ENCODE assay signal across 9 cellular contexts in the genomic region with DNA sequence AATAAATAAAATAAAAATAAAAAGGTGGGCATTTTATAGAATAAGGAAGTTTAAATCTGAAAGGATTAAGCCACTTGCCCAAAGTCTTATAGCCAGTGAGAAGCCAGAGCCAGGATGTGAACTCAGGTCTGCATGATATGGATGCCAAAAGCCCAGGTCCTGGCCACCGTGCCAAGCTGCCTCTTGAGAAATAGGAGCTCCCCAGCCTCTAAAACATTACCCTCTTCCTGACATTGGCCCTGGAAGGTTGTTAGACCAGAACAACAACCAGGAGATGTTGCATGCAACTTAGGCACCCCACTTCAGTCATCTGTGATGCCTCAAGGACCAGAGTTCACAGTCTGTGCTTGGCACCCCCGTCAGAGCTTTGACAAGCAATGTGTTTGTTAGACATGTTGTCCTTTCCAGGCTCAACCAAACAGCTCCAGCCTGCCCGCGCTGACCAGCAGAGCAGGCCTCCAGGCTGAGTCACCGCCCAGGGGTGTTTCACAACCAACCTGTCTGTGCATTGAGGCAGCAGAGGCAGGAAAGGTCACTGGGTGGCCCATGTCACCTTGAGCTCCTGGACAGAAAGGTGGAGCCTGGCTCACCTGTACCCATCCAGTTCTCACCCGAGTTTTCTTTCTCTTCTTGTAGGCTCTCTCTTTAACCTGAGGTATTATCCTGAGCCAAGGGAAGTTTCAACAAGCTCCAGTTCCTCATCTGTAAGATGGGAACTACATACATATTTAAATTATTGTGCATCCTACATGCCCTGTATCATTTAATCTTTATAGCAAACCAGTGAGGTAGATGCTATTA. TPM values are rescaled to one million over a fixed set of nuclear protein-coding genes. Genes with fewer than 3 reads are reported as not detected.
DNase-seq lines count a peak whose midpoint lies in the region; FAIRE-seq and TF ChIP-seq lines count a peak whose summit lies in the region.
"Had no signal": no experiment of that assay in that cellular context is flagged by ENCODE, and none has a peak within 500 bp of the region (broad histone marks: within the 10 kb centered on the region; RNA-seq: fewer than 3 reads in every experiment).

No MANE protein-coding gene starts in this region.

- H3K4me3 ChIP-seq in fibroblast of mammary gland (ENCODE audit: control insufficient read depth, low read depth, low read length): no peak overlapping the region

- FAIRE-seq in D721Med (lab: Jason Lieb, UNC): no peak

- TF ChIP-seq CTCF in fibroblast of mammary gland (conservative IDR thresholded peaks at IDR 0.05; ENCODE audit: control insufficient read depth, insufficient read depth, low read depth, low read length) (no peak), D721Med (IDR thresholded peaks at IDR 0.05; ENCODE audit: insufficient read depth, missing control alignments) (no peak)

- peak; percentile 49 for DNase-seq in EL
- peak; percentile 57 for DNase-seq in RPMI7951 (ENCODE audit: low read depth)
- DNase-seq in fibroblast of mammary gland (ENCODE audit: low read depth): peak; percentile 60
- peak; percentile 89 for DNase-seq in posterior vena cava (ENCODE audit: low spot score)
- no peak for DNase-seq in D721Med (ENCODE audit: insufficient read length, low spot score)
- DNase-seq in stimulated activated CD4-positive, alpha-beta T cell treated with anti-CD3 and anti-CD28 coated beads, Interleukin-2, amount 100 ng/mL, for 48 hours: no peak
- no peak for DNase-seq in germinal center (ENCODE audit: low spot score)
- no peak for DNase-seq in foreskin melanocyte
- DNase-seq: naive thymus-derived CD8-positive, alpha-beta T cell had no signal

- intact Hi-C loops in posterior vena cava (cut with DNase I): no loop called here

RNA-seq across cellular contexts. Expression of gene MED18, which starts 14.9 kb away (rescaled TPM):
- total RNA-seq in RPMI7951 (2014; rRNA removed; shearing (Covaris generic)): 19.2 and 19.8 TPM in 2 replicates
- 10 to 100 TPM in 1 of 2 donors, 1 to 10 TPM in 1; 9.5 to 10.7 TPM for total RNA-seq in posterior vena cava

RNA-seq across cellular contexts. Expression of gene SESN2, which starts 54.6 kb away (rescaled TPM):
- total RNA-seq in RPMI7951 (2014; rRNA removed; shearing (Covaris generic)): 5.3 and 6.8 TPM in 2 replicates
- 10 to 100 TPM; 13.7 to 16.8 TPM for total RNA-seq in posterior vena cava

RNA-seq across cellular contexts. Expression of gene PHACTR4, which starts 55.6 kb away (rescaled TPM):
- total RNA-seq in RPMI7951 (2014; rRNA removed; shearing (Covaris generic)): 9.2 and 16.9 TPM in 2 replicates
- total RNA-seq in posterior vena cava: 10 to 100 TPM; 21.7 to 25.9 TPM

Comparison
In these comparisons a context has a peak if more than half of its experiments do, and no peak if none do; other contexts are left out.
1. DNase-seq: peak in EL (single experiment), RPMI7951 (single experiment), fibroblast of mammary gland (single experiment) and posterior vena cava (single experiment); none in D721Med (single experiment), stimulated activated CD4-positive, alpha-beta T cell treated with anti-CD3 and anti-CD28 coated beads, Interleukin-2, amount 100 ng/mL, for 48 hours (0 of 2), germinal center (single experiment) and foreskin melanocyte (single experiment).